ENCODE assay signal across 30 cellular contexts in genomic region chr16:84749072-84749471, GRCh38. TPM values are rescaled to one million over a fixed set of nuclear protein-coding genes. Genes with fewer than 3 reads are reported as not detected.
DNase-seq lines count a peak whose midpoint lies in the region; ATAC-seq and TF ChIP-seq lines count a peak whose summit lies in the region.
"Had no signal": no experiment of that assay in that cellular context is flagged by ENCODE, and none has a peak within 500 bp of the region (broad histone marks: within the 10 kb centered on the region; RNA-seq: fewer than 3 reads in every experiment).

No MANE protein-coding gene starts in this region.

- TF ChIP-seq CTCF in AG04450 (IDR thresholded peaks at IDR 0.05; ENCODE audit: low read depth, low read length), result peak; percentile 38; the same call in 1 of the 2 replicates
- no peak for TF ChIP-seq CTCF in WTC11 (IDR thresholded peaks at IDR 0.05)
- no peak for TF ChIP-seq CTCF in gastroesophageal sphincter (IDR thresholded peaks at IDR 0.05)

- H3K36me3 Mint-ChIP-seq in CD4-positive, alpha-beta memory T cell, result peaks cover 14 to 26% of the 10 kb centered on the region in 2 donors
- H3K36me3 Mint-ChIP-seq in WTC11, result peaks cover 16% of the 10 kb centered on the region

- intact Hi-C loops in CD4-positive, alpha-beta memory T cell (cut with micrococcal nuclease), result no loop called here
- intact Hi-C loops in posterior vena cava (cut with DNase I), result no loop called here

- H3K27me3 Mint-ChIP-seq in CD4-positive, alpha-beta memory T cell, result no peaks in the 10 kb centered on the region
- H3K27me3 Mint-ChIP-seq in WTC11 (ENCODE audit: low read depth), result no peaks in the 10 kb centered on the region
- H3K27me3 Mint-ChIP-seq: stimulated activated memory B cell treated with anti-CD40 and anti-IgM and Interleukin-4, amounts not matched to agents 10 μg/mL and 1 μg/mL and 100 μg/mL, for 72 hours had no signal

- peaks cover 34% of the 10 kb centered on the region for H3K4me1 ChIP-seq in CD4-positive, alpha-beta memory T cell (ENCODE audit: insufficient read depth, low read length)
- peaks cover 0 to 58% (median 10%) of the 10 kb centered on the region in 3 donors for H3K4me1 ChIP-seq in gastroesophageal sphincter
- H3K4me1 ChIP-seq: ascending aorta, neural progenitor cell had no signal

- H3K4me3 ChIP-seq in AG04450 (ENCODE audit: low read depth, low read length), result no peak overlapping the region
- H3K4me3 ChIP-seq in CD4-positive, alpha-beta memory T cell (ENCODE audit: low read length in 2 of 2), result no peak overlapping the region
- no peak overlapping the region for H3K4me3 ChIP-seq in gastroesophageal sphincter
- H3K4me3 ChIP-seq: ascending aorta, dorsolateral prefrontal cortex, GM23248, lung, mucosa of descending colon, neural progenitor cell, PC-9 had no signal

- TF ChIP-seq EP300 in gastroesophageal sphincter (IDR thresholded peaks at IDR 0.05), result no peak

- POLR2A ChIA-PET in AG04450 (lab: Yijun Ruan, JAX), result no interaction called here
- POLR2A ChIA-PET in CD4-positive, alpha-beta memory T cell (lab: Charles Lee; ENCODE audit: partially characterized antibody), result no interaction called here
- POLR2A ChIA-PET in WTC11 (lab: Charles Lee), result no interaction called here

- no peaks in the 10 kb centered on the region for H3K9me3 ChIP-seq in AG04450 (ENCODE audit: control insufficient read depth, insufficient read depth, low read length)
- H3K9me3 ChIP-seq in CD4-positive, alpha-beta memory T cell (ENCODE audit: control insufficient read depth in 1 of 2, low read length in 2 of 2), result no peaks in the 10 kb centered on the region
- H3K9me3 ChIP-seq in gastroesophageal sphincter, result no peaks in the 10 kb centered on the region
- H3K9me3 ChIP-seq: ascending aorta, mucosa of descending colon had no signal

- 64 to 75% methylated on average over 2 of the region's 2 CpGs for WGBS in gastroesophageal sphincter (ENCODE audit: low coverage in 1 of 2), 2 donors

- peaks cover 13% of the 10 kb centered on the region for H3K36me3 ChIP-seq in CD4-positive, alpha-beta memory T cell (ENCODE audit: insufficient read depth, low read length)
- H3K36me3 ChIP-seq in gastroesophageal sphincter, result peaks cover 0 to 13% of the 10 kb centered on the region in 2 donors
- H3K36me3 ChIP-seq: neural progenitor cell had no signal

- no peaks in the 10 kb centered on the region for H3K9me3 Mint-ChIP-seq in CD4-positive, alpha-beta memory T cell
- H3K9me3 Mint-ChIP-seq in WTC11, result no peaks in the 10 kb centered on the region
- H3K9me3 Mint-ChIP-seq: activated naive CD4-positive, alpha-beta T cell treated with anti-CD3 and anti-CD28 coated beads, Interleukin-2, amount 50 U/mL, for 72 hours; neural progenitor cell; stimulated activated memory B cell treated with anti-CD40 and anti-IgM and Interleukin-4, amounts not matched to agents 10 μg/mL and 1 μg/mL and 100 μg/mL, for 72 hours had no signal

- H3K27ac ChIP-seq in AG04450 (ENCODE audit: low read depth, low read length) (no peak overlapping the region), gastroesophageal sphincter (peak overlapping the region; percentile 45 to 82 (median 67))
- H3K27ac ChIP-seq in CD4-positive, alpha-beta memory T cell (ENCODE audit: low read depth, low read length), result no peak overlapping the region
- H3K27ac ChIP-seq: ascending aorta, GM23248, neural progenitor cell, PC-9 had no signal

- H3K4me1 Mint-ChIP-seq in CD4-positive, alpha-beta memory T cell, result peaks cover 32 to 47% (median 41%) of the 10 kb centered on the region in 4 donors
- H3K4me1 Mint-ChIP-seq in WTC11, result peaks cover 31% of the 10 kb centered on the region

- DNase-seq in AG04450 (ENCODE audit: low read depth, low spot score) (no peak), WTC11 (ENCODE audit: low spot score) (no peak), posterior vena cava (ENCODE audit: low spot score) (no peak), erythroblast (lab: John Stamatoyannopoulos, UW) (no peak), iPS-NIHi11 (ENCODE audit: low spot score) (no peak)
- DNase-seq in CD4-positive, alpha-beta memory T cell, result no peak
- DNase-seq: ACHN; activated CD4-positive, alpha-beta T cell treated with anti-CD3 and anti-CD28 coated beads, Interleukin-2, amount 50 U/mL, for 48 hours; C1 segment of cervical spinal cord; central memory CD4-positive, alpha-beta T cell; DMS153; dorsolateral prefrontal cortex; GM23248; head of caudate nucleus; KG1; kidney glomerular epithelial cell; mucosa of descending colon; MV-4-11; PC-9; posterior cingulate gyrus; SHP77 treated with DMSO at 0.1 percent for 48 hours; stimulated activated CD4-positive, alpha-beta T cell treated with anti-CD3 and anti-CD28 coated beads, Interleukin-4, amount 100 ng/mL, for 4 hours had no signal

- peak overlapping the region in 4 of 7 donors; percentile 37 to 78 (median 46) for H3K27ac Mint-ChIP-seq in CD4-positive, alpha-beta memory T cell
- H3K27ac Mint-ChIP-seq in WTC11, result peak overlapping the region; percentile 48; the same call in 1 of the 2 replicates
- H3K27ac Mint-ChIP-seq: activated naive CD4-positive, alpha-beta T cell treated with anti-CD3 and anti-CD28 coated beads, Interleukin-2, amount 50 U/mL, for 72 hours had no signal

- peak overlapping the region in 1 of 8 donors; percentile 9 for H3K4me3 Mint-ChIP-seq in CD4-positive, alpha-beta memory T cell
- H3K4me3 Mint-ChIP-seq in WTC11, result no peak overlapping the region
- H3K4me3 Mint-ChIP-seq: neural progenitor cell; stimulated activated memory B cell treated with anti-CD40 and anti-IgM and Interleukin-4, amounts not matched to agents 10 μg/mL and 1 μg/mL and 100 μg/mL, for 72 hours had no signal

- CTCF ChIA-PET in AG04450 (lab: Charles Lee), result interaction anchor here (1.2 kb wide), 1 partner anchor 222 kb away, joined by 3 read pairs; no protein-coding TSS in a partner anchor
- CTCF ChIA-PET in CD4-positive, alpha-beta memory T cell (lab: Charles Lee; ENCODE audit: partially characterized antibody), result interaction anchor here (0.9 to 2.9 kb wide), 4 partner anchors 10 to 222 kb away, joined by 4 to 50 read pairs (median 6); no protein-coding TSS in a partner anchor
- CTCF ChIA-PET in WTC11 (lab: Charles Lee), result interaction anchor here (3.3 kb wide), 1 partner anchor 11 kb away, joined by 18 read pairs; no protein-coding TSS in a partner anchor

- H3K27me3 ChIP-seq in AG04450 (ENCODE audit: control insufficient read depth, insufficient read depth, low read length), result no peaks in the 10 kb centered on the region
- no peaks in the 10 kb centered on the region for H3K27me3 ChIP-seq in CD4-positive, alpha-beta memory T cell (ENCODE audit: insufficient read depth, low read length)
- H3K27me3 ChIP-seq in gastroesophageal sphincter, result no peaks in the 10 kb centered on the region
- H3K27me3 ChIP-seq: ascending aorta, dorsolateral prefrontal cortex, neural progenitor cell had no signal

- ATAC-seq in WTC11 (no peak), gastroesophageal sphincter (no peak), GM19467 (IDR thresholded peaks at IDR 0.05; ENCODE audit: unreplicated experiment) (no peak)
- ATAC-seq: activated CD4-positive, CD25-positive, alpha-beta regulatory T cell treated with anti-CD3 and anti-CD28 coated beads, Interleukin-2, amount 50 U/mL, for 24 hours; activated naive CD4-positive, alpha-beta T cell treated with anti-CD3 and anti-CD28 coated beads, Interleukin-2, amount 50 U/mL, for 72 hours; mucosa of descending colon; stimulated activated memory B cell treated with anti-CD40 and anti-IgM and Interleukin-4, amounts not matched to agents 10 μg/mL and 1 μg/mL and 100 μg/mL, for 72 hours had no signal

- TF ChIP-seq POLR2A in gastroesophageal sphincter (IDR thresholded peaks at IDR 0.05) (no peak), erythroblast (IDR thresholded peaks at IDR 0.05; ENCODE audit: low read length) (no peak)

TF ChIP-seq in WTC11, 78 proteins besides CTCF, POLR2A, EP300 and RAD21 (continues in another document):
- no peak for TF ChIP-seq GABPB1 (CRISPR knock-in tag; IDR thresholded peaks at IDR 0.05)
- no peak for TF ChIP-seq ZNF425 (CRISPR knock-in tag; conservative IDR thresholded peaks at IDR 0.05)
- no peak for TF ChIP-seq IRF1 (CRISPR knock-in tag; IDR thresholded peaks at IDR 0.05)
- TF ChIP-seq FOXP1 (CRISPR knock-in tag; IDR thresholded peaks at IDR 0.05; ENCODE audit: borderline replicate concordance), result no peak
- TF ChIP-seq ZNF138 (CRISPR knock-in tag; conservative IDR thresholded peaks at IDR 0.05), result no peak
- no peak for TF ChIP-seq KAT7 (CRISPR knock-in tag; IDR thresholded peaks at IDR 0.05; ENCODE audit: borderline replicate concordance)
- no peak for TF ChIP-seq NR1H2 (CRISPR knock-in tag; IDR thresholded peaks at IDR 0.05)
- TF ChIP-seq MYBL2 (CRISPR knock-in tag; IDR thresholded peaks at IDR 0.05), result no peak
- TF ChIP-seq ZBTB21 (CRISPR knock-in tag; IDR thresholded peaks at IDR 0.05; ENCODE audit: borderline replicate concordance), result no peak

RNA-seq across cellular contexts. Expression of gene USP10, which starts 49.3 kb away (rescaled TPM):
- 54.9 and 79.3 TPM in 2 replicates for polyA plus RNA-seq in AG04450 (2011; rRNA removed)
- polyA minus RNA-seq in AG04450 (2011; rRNA and poly(A)+ RNA removed), result 160 and 212 TPM in 2 replicates
- total RNA-seq in CD4-positive, alpha-beta memory T cell, result 10 to 100 TPM; 89.0 to 93.2 TPM
- 100 to 1,000 TPM; 269 to 419 TPM for polyA plus RNA-seq in CD4-positive, alpha-beta memory T cell
- total RNA-seq in WTC11 (2021) (138 to 152 TPM (median 139 TPM) in 3 replicates), gastroesophageal sphincter (10 to 100 TPM; 49.1 to 70.2 (median 60.0) TPM), posterior vena cava (10 to 100 TPM; 64.3 to 68.1 TPM)

Comparison
In these comparisons a context has a peak if more than half of its experiments do, and no peak if none do; other contexts are left out.
1. H3K27ac ChIP-seq: peak in gastroesophageal sphincter (4 of 4); none in AG04450 (single experiment) and CD4-positive, alpha-beta memory T cell (single experiment).